ENCODE assay signal across 9 cellular contexts in genomic region chr7:87038993-87039716, GRCh38. TPM values are rescaled to one million over a fixed set of nuclear protein-coding genes. Genes with fewer than 3 reads are reported as not detected.
DNase-seq lines count a peak whose midpoint lies in the region; ATAC-seq and TF ChIP-seq lines count a peak whose summit lies in the region.
"Had no signal": no experiment of that assay in that cellular context is flagged by ENCODE, and none has a peak within 500 bp of the region (broad histone marks: within the 10 kb centered on the region; RNA-seq: fewer than 3 reads in every experiment).

No MANE protein-coding gene starts in this region.

- H3K36me3 Mint-ChIP-seq in MCF 10A (ENCODE audit: insufficient read depth, unreplicated experiment): no peaks in the 10 kb centered on the region

- CTCF ChIA-PET in AG04450 (lab: Charles Lee) (no interaction called here), MCF 10A (lab: Yijun Ruan, JAX) (interaction anchor here (0.6 to 1.2 kb wide), 3 partner anchors 42 to 134 kb away, joined by 3 to 5 read pairs (median 3); no protein-coding TSS in a partner anchor)

- BruUV-seq in MCF 10A (replicated peaks; lab: Mats Ljungman, UMichigan): TSS peak; percentile 54

- H3K27me3 Mint-ChIP-seq in MCF 10A (ENCODE audit: insufficient read depth, unreplicated experiment): peaks cover 11% of the 10 kb centered on the region

- no peaks in the 10 kb centered on the region for H3K4me1 ChIP-seq in mucosa of stomach (ENCODE audit: control insufficient read depth, insufficient read depth, low read length)

- H3K27me3 ChIP-seq in AG04450 (ENCODE audit: control insufficient read depth, insufficient read depth, low read length) (no peaks in the 10 kb centered on the region), mucosa of stomach (ENCODE audit: control insufficient read depth, insufficient read depth, low read length) (no peaks in the 10 kb centered on the region)

- H3K27ac Mint-ChIP-seq in MCF 10A (ENCODE audit: low read depth, unreplicated experiment): peak overlapping the region; percentile 94

- ATAC-seq in GM21390 (IDR thresholded peaks at IDR 0.05; ENCODE audit: unreplicated experiment): no peak

- POLR2A ChIA-PET in AG04450 (lab: Yijun Ruan, JAX): no interaction called here
- POLR2A ChIA-PET in MCF 10A (lab: Yijun Ruan, JAX): interaction anchor here (0.6 to 2.9 kb wide), 14 partner anchors 17 to 279 kb away, joined by 3 to 18 read pairs (median 4); partner anchors contain the start of genes DMTF1, ELAPOR2 and TMEM243

- H3K27ac ChIP-seq in AG04450 (ENCODE audit: low read depth, low read length): no peak overlapping the region
- H3K27ac ChIP-seq: HL-60 had no signal

- intact Hi-C loops in MCF 10A (cut with micrococcal nuclease): loop anchor here (1.0 kb wide), 1 partner anchor 100 kb away; no protein-coding TSS in a partner anchor

- no peaks in the 10 kb centered on the region for H3K9me3 ChIP-seq in AG04450 (ENCODE audit: control insufficient read depth, insufficient read depth, low read length)
- H3K9me3 ChIP-seq in mucosa of stomach (ENCODE audit: control insufficient read depth, low read length): no peaks in the 10 kb centered on the region

- no peaks in the 10 kb centered on the region for H3K36me3 ChIP-seq in mucosa of stomach (ENCODE audit: control insufficient read depth, insufficient read depth, low read length)

- no peak for TF ChIP-seq CTCF in AG04450 (IDR thresholded peaks at IDR 0.05; ENCODE audit: low read depth, low read length)
- no peak for TF ChIP-seq CTCF in MCF 10A (IDR thresholded peaks at IDR 0.05; ENCODE audit: unreplicated experiment)

- peak overlapping the region; percentile 22 for H3K9ac ChIP-seq in mucosa of stomach (ENCODE audit: low read length)

- peaks cover 12% of the 10 kb centered on the region for H3K4me1 Mint-ChIP-seq in MCF 10A (ENCODE audit: insufficient read depth, unreplicated experiment)

- no peak for DNase-seq in AG04450 (ENCODE audit: low read depth, low spot score)
- peak; percentile 15 for DNase-seq in HT1080 (ENCODE audit: low read depth)
- peak; percentile 13 for DNase-seq in MCF 10A (ENCODE audit: unreplicated experiment)
- no peak for DNase-seq in nucleus accumbens (lab: John Stamatoyannopoulos, UW)
- DNase-seq in CD1c-positive myeloid dendritic cell (ENCODE audit: extremely low spot score): no peak
- DNase-seq in OCI-M1 (lab: John Stamatoyannopoulos, UW): no peak

- H3K4me3 ChIP-seq in AG04450 (ENCODE audit: low read depth, low read length) (peak overlapping the region; percentile 18), mucosa of stomach (ENCODE audit: low read length) (peak overlapping the region; percentile 8)

- peaks cover 7% of the 10 kb centered on the region for H3K9me3 Mint-ChIP-seq in MCF 10A (ENCODE audit: unreplicated experiment)

- H3K4me3 Mint-ChIP-seq in MCF 10A (ENCODE audit: unreplicated experiment): peak overlapping the region; percentile 81

RNA-seq across cellular contexts. Expression of gene ELAPOR2, which starts 20.3 kb away (rescaled TPM):
- polyA plus RNA-seq in AG04450 (2011; rRNA removed): 3.4 and 3.9 TPM in 2 replicates
- polyA minus RNA-seq in AG04450 (2011; rRNA and poly(A)+ RNA removed): 4.5 and 4.8 TPM in 2 replicates
- 6.7 and 7.7 TPM in 2 replicates for total RNA-seq in HT1080 (2014; rRNA removed; shearing (Covaris generic))
- polyA plus RNA-seq in HT1080 (2015; cell fraction: cytosol; rRNA removed): 8.3 and 10.3 TPM in 2 replicates
- 19.3 and 24.5 TPM in 2 replicates for polyA plus RNA-seq in HT1080 (2015; cell fraction: nucleus; rRNA removed)
- 16.3 and 21.3 TPM in 2 replicates for total RNA-seq in MCF 10A (2022)

Comparison
In these comparisons a context has a peak if more than half of its experiments do, and no peak if none do; other contexts are left out.
1. DNase-seq: peak in HT1080 (single experiment) and MCF 10A (single experiment); none in AG04450 (single experiment), nucleus accumbens (0 of 56), CD1c-positive myeloid dendritic cell (single experiment) and OCI-M1 (single experiment).